Comparison of ENCODE assay signal across 13 cellular contexts in genomic region chr7:824106-824505, GRCh38. TPM values are rescaled to one million over a fixed set of nuclear protein-coding genes. Genes with fewer than 3 reads are reported as not detected.
A peak's percentile ranks its signal among the peaks of the same experiment; 100 is the strongest.
DNase-seq lines count a peak whose midpoint lies in the region; TF ChIP-seq lines count a peak whose summit lies in the region.
"Had no signal": no experiment of that assay in that cellular context is flagged by ENCODE, and none has a peak within 500 bp of the region (broad histone marks: within the 10 kb centered on the region; RNA-seq: fewer than 3 reads in every experiment).

No MANE protein-coding gene starts in this region.

- H3K14ac ChIP-seq in mesenchymal stem cell (ENCODE audit: low read length in 2 of 2) = no peak overlapping the region

- no peak overlapping the region for H2BK12ac ChIP-seq in mesenchymal stem cell (ENCODE audit: low read length in 2 of 2)

- no peak overlapping the region for H2BK15ac ChIP-seq in mesenchymal stem cell (ENCODE audit: low read depth, poor library complexity, severe bottlenecking)

- H3K9me3 ChIP-seq in breast epithelium (no peaks in the 10 kb centered on the region), mesenchymal stem cell (ENCODE audit: control insufficient read depth, low read length) (no peaks in the 10 kb centered on the region), stomach smooth muscle (ENCODE audit: control insufficient read depth in 2 of 2, low read length in 2 of 2) (no peaks in the 10 kb centered on the region)
- H3K9me3 ChIP-seq: HAP-1, pancreas had no signal

- H3K9me3 Mint-ChIP-seq in HFFc6 = no peaks in the 10 kb centered on the region

- H3K27ac Mint-ChIP-seq in HFFc6 = peak overlapping the region; percentile 79

- no peak overlapping the region for H3K18ac ChIP-seq in mesenchymal stem cell (ENCODE audit: low read depth in 1 of 2, low read length in 2 of 2)

- intact Hi-C loops in breast epithelium (cut with DNase I; ENCODE audit: low total_unique reads) (no loop called here), lower leg skin (cut with DNase I; ENCODE audit: low total_unique reads) (no loop called here)

- H3K36me3 Mint-ChIP-seq in HFFc6 (ENCODE audit: low read depth) = peaks cover 49% of the 10 kb centered on the region

- TF ChIP-seq CTCF in HFFc6 (IDR thresholded peaks at IDR 0.05) (no peak), breast epithelium (IDR thresholded peaks at IDR 0.05) (no peak), lower leg skin (IDR thresholded peaks at IDR 0.05) (no peak)

- peaks cover 0 to 16% of the 10 kb centered on the region in 2 donors for H3K4me1 ChIP-seq in breast epithelium
- H3K4me1 ChIP-seq in mesenchymal stem cell (ENCODE audit: control insufficient read depth, insufficient read depth, low read depth, low read length) = peaks cover 15% of the 10 kb centered on the region
- H3K4me1 ChIP-seq in stomach smooth muscle (ENCODE audit: control insufficient read depth, insufficient read depth, low read length) = peaks cover 58% of the 10 kb centered on the region
- H3K4me1 ChIP-seq: HAP-1 had no signal

- no peak overlapping the region for H2BK120ac ChIP-seq in mesenchymal stem cell (ENCODE audit: low read depth, low read length)

- WGBS in mesenchymal stem cell = 95% methylated on average over 5 of the region's 7 CpGs
- 66% methylated on average over 7 of the region's 7 CpGs for WGBS in lower leg skin, 2 donors

- H2AFZ ChIP-seq in mesenchymal stem cell (ENCODE audit: low read depth, low read length) = no peak overlapping the region

- H4K8ac ChIP-seq in mesenchymal stem cell (ENCODE audit: low read length) = no peak overlapping the region

- no peak overlapping the region for H4K91ac ChIP-seq in mesenchymal stem cell (ENCODE audit: low read length)

- no peak overlapping the region for H3K23ac ChIP-seq in mesenchymal stem cell (ENCODE audit: low read length in 2 of 2)

- H2BK5ac ChIP-seq in mesenchymal stem cell (ENCODE audit: low read depth, low read length, poor library complexity, severe bottlenecking) = no peak overlapping the region

- H3K4me1 Mint-ChIP-seq in HFFc6 (ENCODE audit: low read depth) = peaks cover 68% of the 10 kb centered on the region

- peaks cover 4% of the 10 kb centered on the region for H3K27me3 Mint-ChIP-seq in HFFc6 (ENCODE audit: insufficient read depth)

- peak overlapping the region; percentile 72; the same call in 1 of the 2 replicates for H3K4me3 Mint-ChIP-seq in HFFc6

- H3K36me3 ChIP-seq in breast epithelium (no peaks in the 10 kb centered on the region), mesenchymal stem cell (ENCODE audit: control insufficient read depth in 1 of 2, insufficient read depth in 2 of 2, low read depth in 1 of 2, low read length in 2 of 2) (peaks cover 15 to 22% of the 10 kb centered on the region in 2 experiments), stomach smooth muscle (ENCODE audit: control insufficient read depth in 2 of 2, insufficient read depth in 2 of 2, low read length in 2 of 2) (peaks cover 3 to 6% of the 10 kb centered on the region in 2 donors)
- H3K36me3 ChIP-seq: HAP-1, pancreas had no signal

- TF ChIP-seq POLR2A in breast epithelium (IDR thresholded peaks at IDR 0.05) (no peak), lower leg skin (IDR thresholded peaks at IDR 0.05) (no peak)

- H3K4ac ChIP-seq in mesenchymal stem cell (ENCODE audit: low read depth in 1 of 2, low read length in 2 of 2) = no peak overlapping the region

- H3K4me2 ChIP-seq in mesenchymal stem cell (ENCODE audit: low read length, poor library complexity, severe bottlenecking) = no peak overlapping the region

- DNase-seq in HFFc6 (no peak), breast epithelium (ENCODE audit: low spot score in 2 of 2) (no peak), mesenchymal stem cell (no peak), NCI-H2196 (lab: John Stamatoyannopoulos, UW; ENCODE audit: unreplicated experiment) (no peak), lower leg skin (ENCODE audit: low spot score in 2 of 2) (no peak)
- DNase-seq in effector CD8-positive, alpha-beta T cell (lab: John Stamatoyannopoulos, UW) = no peak
- DNase-seq: activated naive CD4-positive, alpha-beta T cell treated with Interleukin-2 at 50 U/mL for 16 hours; central memory CD4-positive, alpha-beta T cell; mesendoderm; NCI-H748 treated with DMSO at 0.1 percent for 48 hours had no signal

- H3K9ac ChIP-seq in mesenchymal stem cell (ENCODE audit: low read length) (peak overlapping the region; percentile 88), stomach smooth muscle (ENCODE audit: low read length in 2 of 2) (no peak overlapping the region)

- H3K79me1 ChIP-seq in mesenchymal stem cell (replicated peaks; ENCODE audit: low read length, poor library complexity, severe bottlenecking) = peaks cover 6% of the 10 kb centered on the region

- H3K27me3 ChIP-seq in breast epithelium = no peaks in the 10 kb centered on the region
- H3K27me3 ChIP-seq in mesenchymal stem cell (ENCODE audit: control insufficient read depth in 1 of 2, insufficient read depth in 1 of 2, low read length in 2 of 2) = no peaks in the 10 kb centered on the region
- no peaks in the 10 kb centered on the region for H3K27me3 ChIP-seq in stomach smooth muscle (ENCODE audit: control insufficient read depth in 1 of 2, insufficient read depth in 2 of 2, low read length in 2 of 2)
- H3K27me3 ChIP-seq: pancreas had no signal

- no peak overlapping the region for H2AK5ac ChIP-seq in mesenchymal stem cell (ENCODE audit: low read length, severe bottlenecking)

- peak overlapping the region; percentile 64 to 73 for H3K27ac ChIP-seq in breast epithelium
- no peak overlapping the region for H3K27ac ChIP-seq in mesenchymal stem cell (ENCODE audit: low read length, poor library complexity, severe bottlenecking)
- H3K27ac ChIP-seq in stomach smooth muscle (ENCODE audit: low read length) = peak overlapping the region; percentile 58

- H3K4me3 ChIP-seq in breast epithelium = no peak overlapping the region
- H3K4me3 ChIP-seq in mesenchymal stem cell (ENCODE audit: insufficient read depth in 1 of 2, low read depth in 1 of 2, low read length in 2 of 2) = peak overlapping the region in 1 of 2 experiments; percentile 48
- H3K4me3 ChIP-seq in stomach smooth muscle (ENCODE audit: low read length in 2 of 2) = no peak overlapping the region
- H3K4me3 ChIP-seq in lower leg skin (ENCODE audit: low read depth, poor library complexity, severe bottlenecking) = no peak overlapping the region
- H3K4me3 ChIP-seq: HAP-1, pancreas had no signal

RNA-seq across cellular contexts. Expression of gene SUN1, which starts 8.2 kb away (rescaled TPM):
- total RNA-seq in HFFc6 (2021; fragmentation: NEBNext Ultra II Directional; extraction: Animal tissue kit (Norgen Biotek cat#: 25700)) = 10 to 100 TPM; 51.0 to 69.8 (median 61.2) TPM
- total RNA-seq in breast epithelium (100 to 1,000 TPM; 153 to 189 (median 160) TPM), lower leg skin (100 to 1,000 TPM; 265 to 429 (median 271) TPM)
- 67.0 TPM for polyA plus RNA-seq in mesenchymal stem cell (2013, experiment 1 of 2)
- polyA plus RNA-seq in mesenchymal stem cell (2013, experiment 2 of 2) = 68.6 TPM

RNA-seq across cellular contexts. Expression of gene GET4, which starts 52.2 kb away (rescaled TPM):
- total RNA-seq in HFFc6 (2021; fragmentation: NEBNext Ultra II Directional; extraction: Animal tissue kit (Norgen Biotek cat#: 25700)) = 10 to 100 TPM; 21.3 to 26.3 (median 25.5) TPM
- total RNA-seq in breast epithelium = 10 to 100 TPM; 23.7 to 33.4 (median 29.5) TPM
- polyA plus RNA-seq in mesenchymal stem cell (2013, experiment 1 of 2) = 23.7 TPM
- polyA plus RNA-seq in mesenchymal stem cell (2013, experiment 2 of 2) = 23.3 TPM
- total RNA-seq in lower leg skin = 10 to 100 TPM; 46.1 to 67.7 (median 51.6) TPM
